In genomic region chr12:47770086-47770726, GRCh38 we compare ENCODE assay signal across 19 cellular contexts. TPM values are rescaled to one million over a fixed set of nuclear protein-coding genes. Genes with fewer than 3 reads are reported as not detected.
DNase-seq lines count a peak whose midpoint lies in the region; ATAC-seq, FAIRE-seq and TF ChIP-seq lines count a peak whose summit lies in the region.
"Had no signal": no experiment of that assay in that cellular context is flagged by ENCODE, and none has a peak within 500 bp of the region (broad histone marks: within the 10 kb centered on the region; RNA-seq: fewer than 3 reads in every experiment).

No MANE protein-coding gene starts in this region.

- FAIRE-seq in HTR-8/SVneo (lab: Jason Lieb, UNC) = no peak
- FAIRE-seq: astrocyte, small intestine had no signal

- WGBS in IMR-90 (ENCODE audit: extremely low coverage in 2 of 2, insufficient read length in 1 of 2), 2 experiments = 100% methylated on average over 1 of the region's 3 CpGs; no CpG with 5 or more reads in 1 of the 2 experiments

- no peaks in the 10 kb centered on the region for H4K20me1 ChIP-seq in IMR-90 (ENCODE audit: insufficient read depth, low read length)

- H3K4me2 ChIP-seq in IMR-90 (ENCODE audit: low read depth, low read length) = no peak overlapping the region

- 0 out of 2 replicates have a peak, but pooled peaks have one; percentile 5 for ATAC-seq in IMR-90 (ENCODE audit: low read depth)
- ATAC-seq in GM21367 (IDR thresholded peaks at IDR 0.05; ENCODE audit: unreplicated experiment) = no peak
- no peak for ATAC-seq in HG03520 (IDR thresholded peaks at IDR 0.05; ENCODE audit: unreplicated experiment)
- ATAC-seq: activated T-cell treated with anti-CD3 and anti-CD28 coated beads, Interleukin-2, amount 50 U/mL, for 72 hours had no signal

- no peak overlapping the region for H3K56ac ChIP-seq in IMR-90 (ENCODE audit: extremely low read depth, insufficient read depth, low read length)

- no TSS peak for BruUV-seq in IMR-90 (replicated peaks; lab: Mats Ljungman, UMichigan)

- no peak overlapping the region for H2AFZ ChIP-seq in IMR-90 (replicated peaks; ENCODE audit: low read length, poor library complexity)

- TF ChIP-seq CTCF in IMR-90 (conservative IDR thresholded peaks at IDR 0.05; ENCODE audit: low read depth, low read length) = no peak
- TF ChIP-seq CTCF in fibroblast of villous mesenchyme (IDR thresholded peaks at IDR 0.05; ENCODE audit: insufficient read depth, low read depth, low read length) = no peak
- TF ChIP-seq CTCF in vagina (IDR thresholded peaks at IDR 0.05) = no peak

- H2BK120ac ChIP-seq in IMR-90 (ENCODE audit: low read depth, low read length) = no peak overlapping the region

- H4K5ac ChIP-seq in IMR-90 (ENCODE audit: low read depth, low read length) = no peak overlapping the region

- dilution Hi-C loops in IMR-90 (cut with HindIII; ENCODE audit: low sequenced_read_pairs, unreplicated experiment) = no loop called here

- H2BK15ac ChIP-seq in IMR-90 (ENCODE audit: low read depth, low read length) = no peak overlapping the region

- H4K91ac ChIP-seq in IMR-90 (ENCODE audit: insufficient read depth, low read depth, low read length) = no peak overlapping the region

- POLR2A ChIA-PET in IMR-90 (lab: Charles Lee; ENCODE audit: unreplicated experiment) = no interaction called here

- H3K4ac ChIP-seq in IMR-90 (ENCODE audit: low read depth, low read length) = no peak overlapping the region

- H3K14ac ChIP-seq in IMR-90 (replicated peaks; ENCODE audit: low read depth, low read length) = no peak overlapping the region

- H2BK5ac ChIP-seq in IMR-90 (ENCODE audit: low read depth, low read length, poor library complexity, severe bottlenecking) = no peak overlapping the region

- H2AK5ac ChIP-seq in IMR-90 (ENCODE audit: low read depth, low read length) = no peak overlapping the region

- H3K27ac ChIP-seq in IMR-90 (ENCODE audit: insufficient read depth, low read length) = no peak overlapping the region
- H3K27ac ChIP-seq in SK-N-MC = peak overlapping the region; percentile 49; the same call in 1 of the 2 replicates
- no peak overlapping the region for H3K27ac ChIP-seq in vagina
- H3K27ac ChIP-seq: thoracic aorta had no signal

- no peak overlapping the region for H4K8ac ChIP-seq in IMR-90 (ENCODE audit: low read depth in 2 of 2, low read length in 2 of 2)

- intact Hi-C loops in IMR-90 (cut with micrococcal nuclease) (loop anchor here (5.0 to 10.0 kb wide), 2 partner anchors 223 to 735 kb away; no protein-coding TSS in a partner anchor), vagina (cut with DNase I) (no loop called here)

- no peak overlapping the region for H3K18ac ChIP-seq in IMR-90 (ENCODE audit: low read depth, low read length)

- H3K9ac ChIP-seq in IMR-90 (ENCODE audit: low read depth, low read length) = no peak overlapping the region
- H3K9ac ChIP-seq in SK-N-MC (ENCODE audit: insufficient read length) = peak overlapping the region; percentile 26

- no peak for TF ChIP-seq RAD21 in IMR-90 (IDR thresholded peaks at IDR 0.05; ENCODE audit: low read length)

- H3K79me1 ChIP-seq in IMR-90 (ENCODE audit: low read depth in 1 of 2, low read length in 2 of 2) = peaks cover 0 to 3% of the 10 kb centered on the region in 2 experiments; a peak in 1 of 4 replicates

- H3K36me3 ChIP-seq in IMR-90 (ENCODE audit: control insufficient read depth, insufficient read depth, low read length) (no peaks in the 10 kb centered on the region), SK-N-MC (ENCODE audit: insufficient read depth, low read length) (no peaks in the 10 kb centered on the region), vagina (no peaks in the 10 kb centered on the region)
- H3K36me3 ChIP-seq: thoracic aorta had no signal

- DNase-seq in IMR-90 (peak; percentile 55), SK-N-MC (ENCODE audit: low read depth, low spot score) (no peak), fibroblast of villous mesenchyme (ENCODE audit: low read depth) (peak; percentile 77), stromal cell of bone marrow (ENCODE audit: low read depth) (peak; percentile 45), vagina (ENCODE audit: extremely low spot score in 2 of 2) (no peak), HTR-8/SVneo (ENCODE audit: insufficient read length, low spot score) (no peak)
- DNase-seq: activated CD4-positive, alpha-beta T cell treated with anti-CD3 and anti-CD28 coated beads for 48 hours; activated T-cell treated with anti-CD3 and anti-CD28 coated beads, Interleukin-2, amount 50 U/mL, for 72 hours; COR-L47; effector CD8-positive, alpha-beta T cell; head of caudate nucleus; NCI-H146; NCI-H774; small intestine had no signal

- H3K9me3 ChIP-seq in IMR-90 (ENCODE audit: control insufficient read depth, insufficient read depth, low read length) (no peaks in the 10 kb centered on the region), SK-N-MC (ENCODE audit: low read depth, low read length) (no peaks in the 10 kb centered on the region), vagina (no peaks in the 10 kb centered on the region)
- H3K9me3 ChIP-seq: thoracic aorta had no signal

- peaks cover 11% of the 10 kb centered on the region for H3K4me1 ChIP-seq in IMR-90 (ENCODE audit: control insufficient read depth, insufficient read depth, low read length)
- peaks cover 25% of the 10 kb centered on the region for H3K4me1 ChIP-seq in vagina

- H3K23ac ChIP-seq in IMR-90 (ENCODE audit: low read depth, low read length) = no peak overlapping the region

- CTCF ChIA-PET in IMR-90 (lab: Yijun Ruan, JAX) = interaction anchor here (1.5 to 2.3 kb wide), 2 partner anchors 11 to 55 kb away, joined by 4 to 7 read pairs; partner anchors contain the start of gene RAPGEF3

- H2AK9ac ChIP-seq in IMR-90 (replicated peaks; ENCODE audit: low read depth, low read length, poor library complexity) = no peak overlapping the region

- H3K27me3 ChIP-seq in IMR-90 (ENCODE audit: control insufficient read depth, insufficient read depth, low read length) = no peaks in the 10 kb centered on the region
- H3K27me3 ChIP-seq in vagina = no peaks in the 10 kb centered on the region

- peaks cover 5% of the 10 kb centered on the region; the same call in 1 of the 2 replicates for H3K9me1 ChIP-seq in IMR-90 (ENCODE audit: insufficient read depth, low read length)

- H2BK20ac ChIP-seq in IMR-90 (ENCODE audit: low read depth, low read length) = no peak overlapping the region

- in situ Hi-C loops in IMR-90 (cut with MboI; ENCODE audit: low sequenced_read_pairs) = no loop called here

- H3K4me3 ChIP-seq in IMR-90 (ENCODE audit: insufficient read depth, low read depth, low read length) (no peak overlapping the region), SK-N-MC (peak overlapping the region; percentile 63), fibroblast of villous mesenchyme (ENCODE audit: low read depth, low read length) (no peak overlapping the region), vagina (no peak overlapping the region)
- H3K4me3 ChIP-seq: thoracic aorta had no signal

- TF ChIP-seq POLR2A in IMR-90 (IDR thresholded peaks at IDR 0.05; ENCODE audit: low read depth, low read length) (no peak), vagina (IDR thresholded peaks at IDR 0.05) (no peak)

TF ChIP-seq in IMR-90, 13 proteins besides CTCF, POLR2A, EP300 and RAD21:
- peak; percentile 99 for TF ChIP-seq CEBPB (IDR thresholded peaks at IDR 0.05; ENCODE audit: low read depth, low read length)
- TF ChIP-seq MAZ (IDR thresholded peaks at IDR 0.05; ENCODE audit: borderline replicate concordance, low read depth, low read length) = no peak
- TF ChIP-seq MXI1 (IDR thresholded peaks at IDR 0.05; ENCODE audit: borderline replicate concordance, low read depth, low read length) = no peak

RNA-seq across cellular contexts. Expression of gene SLC48A1, which starts 2.8 kb away (rescaled TPM):
- total RNA-seq in IMR-90 (2012; rRNA removed) = 4.4 and 4.8 TPM in 2 replicates
- polyA plus RNA-seq in IMR-90 (2012; rRNA removed) = 5.9 and 6.0 TPM in 2 replicates
- 4.1 and 10.3 TPM in 2 replicates for polyA plus RNA-seq in IMR-90 (2012; cell fraction: cytosol; rRNA removed)
- 10.0 and 10.3 TPM in 2 replicates for polyA plus RNA-seq in IMR-90 (2012; cell fraction: nucleus; rRNA removed; ENCODE audit: low replicate concordance)
- total RNA-seq in fibroblast of villous mesenchyme = 10.6 and 19.4 TPM in 2 replicates
- 20.9 TPM for total RNA-seq in vagina

RNA-seq across cellular contexts. Expression of gene RAPGEF3, which starts 11.5 kb away (rescaled TPM):
- total RNA-seq in IMR-90 (2012; rRNA removed) (0.83 and 1.3 TPM in 2 replicates), fibroblast of villous mesenchyme (3.2 and 9.1 TPM in 2 replicates), vagina (52.3 TPM)
- 2.0 and 2.9 TPM in 2 replicates for polyA plus RNA-seq in IMR-90 (2012; rRNA removed)
- 1.7 TPM in 2 replicates for polyA plus RNA-seq in IMR-90 (2012; cell fraction: cytosol; rRNA removed)
- polyA plus RNA-seq in IMR-90 (2012; cell fraction: nucleus; rRNA removed; ENCODE audit: low replicate concordance) = 11.2 and 11.8 TPM in 2 replicates

RNA-seq across cellular contexts. Expression of gene ENDOU, which starts 44.9 kb away (rescaled TPM):
- total RNA-seq in IMR-90 (2012; rRNA removed) = under 0.01 TPM in 2 replicates
- polyA plus RNA-seq in IMR-90 (2012; rRNA removed) = 0.07 and 0.09 TPM in 2 replicates
- polyA plus RNA-seq in IMR-90 (2012; cell fraction: cytosol; rRNA removed) = 0.03 TPM in 1 of 2 replicates, not detected in the other
- 0.11 and 0.15 TPM in 2 replicates for polyA plus RNA-seq in IMR-90 (2012; cell fraction: nucleus; rRNA removed; ENCODE audit: low replicate concordance)
- total RNA-seq in fibroblast of villous mesenchyme = not detected in 2 replicates
- 21.4 TPM for total RNA-seq in vagina
- total RNA-seq: astrocyte, neural crest cell had no signal

RNA-seq across cellular contexts. Expression of gene HDAC7, which starts 49.5 kb away (rescaled TPM):
- total RNA-seq in IMR-90 (2012; rRNA removed) (10.4 and 10.6 TPM in 2 replicates), fibroblast of villous mesenchyme (39.9 and 47.9 TPM in 2 replicates), vagina (67.0 TPM)
- polyA plus RNA-seq in IMR-90 (2012; rRNA removed) = 64.7 and 65.1 TPM in 2 replicates
- 51.5 and 60.5 TPM in 2 replicates for polyA plus RNA-seq in IMR-90 (2012; cell fraction: cytosol; rRNA removed)
- 183 and 377 TPM in 2 replicates for polyA plus RNA-seq in IMR-90 (2012; cell fraction: nucleus; rRNA removed; ENCODE audit: low replicate concordance)

Comparison
In these comparisons a context has a peak if more than half of its experiments do, and no peak if none do; other contexts are left out.
1. DNase-seq: peak in IMR-90 (single experiment), fibroblast of villous mesenchyme (single experiment) and stromal cell of bone marrow (single experiment); none in SK-N-MC (single experiment), vagina (0 of 2) and HTR-8/SVneo (single experiment).
2. RNA of gene ENDOU, which starts 44.9 kb away (total RNA-seq): 21.4 TPM in vagina (single experiment); under 0.01 TPM in IMR-90 and not detected in fibroblast of villous mesenchyme; every median in the first group is over 10 times any median in the second.